In genomic region chr7:139918488-139918887, GRCh38 we compare ENCODE assay signal across 1 cellular context.
A peak's percentile ranks its signal among the peaks of the same experiment; 100 is the strongest.
TF ChIP-seq lines count a peak whose summit lies in the region.

No MANE protein-coding gene starts in this region.

TF ChIP-seq in K562, 482 proteins besides CTCF, POLR2A, EP300 and RAD21 (continued from another document and continues in another):
- TF ChIP-seq TFE3 (CRISPR knock-in tag; IDR thresholded peaks at IDR 0.05) (no peak), ATF1 (CRISPR knock-in tag; IDR thresholded peaks at IDR 0.05) (no peak), ATF1 (tag; IDR thresholded peaks at IDR 0.05) (0 out of 2 replicates have a peak, but pooled peaks have one; percentile 20), RBBP5 (IDR thresholded peaks at IDR 0.05; ENCODE audit: borderline replicate concordance, insufficient read depth, low read length, poor library complexity, severe bottlenecking) (peak; percentile 70), PHTF2 (CRISPR knock-in tag; IDR thresholded peaks at IDR 0.05) (no peak), CBX2 (IDR thresholded peaks at IDR 0.05; ENCODE audit: insufficient read depth, low read length, poor library complexity, severe bottlenecking) (no peak), SETDB1 (IDR thresholded peaks at IDR 0.05; ENCODE audit: low read length) (no peak), SNRNP70 (optimal IDR thresholded peaks at IDR 0.05; ENCODE audit: low read depth, low read length) (no peak), SMARCA4 (IDR thresholded peaks at IDR 0.05) (peak; percentile 12; the same call in 1 of the 2 replicates), ZNF77 (CRISPR knock-in tag; IDR thresholded peaks at IDR 0.05) (no peak), C11orf30 (IDR thresholded peaks at IDR 0.05; ENCODE audit: low read depth) (peak; percentile 34; the same call in 1 of the 2 replicates), BCL6 (CRISPR knock-in tag; IDR thresholded peaks at IDR 0.05) (no peak), MNT (conservative IDR thresholded peaks at IDR 0.05) (peak in 1 of 2 experiments; percentile 12; a peak in 1 of 4 replicates), CC2D1A (IDR thresholded peaks at IDR 0.05) (0 out of 2 replicates have a peak, but pooled peaks have one; percentile 13), ZNF644 (tag; IDR thresholded peaks at IDR 0.05; ENCODE audit: low read depth) (no peak), KHSRP (IDR thresholded peaks at IDR 0.05) (no peak), ZBED1 (IDR thresholded peaks at IDR 0.05) (no peak), TEAD4 (IDR thresholded peaks at IDR 0.05; ENCODE audit: low read length) (peak; percentile 25; the same call in 1 of the 2 replicates), TEAD4 (CRISPR knock-in tag; IDR thresholded peaks at IDR 0.05; ENCODE audit: borderline replicate concordance) (no peak), IRF9 (tag; IDR thresholded peaks at IDR 0.05) (no peak), PHF8 (IDR thresholded peaks at IDR 0.05; ENCODE audit: borderline replicate concordance, low read length) (peak; percentile 11; the same call in 1 of the 2 replicates), GATA2 (CRISPR knock-in tag; IDR thresholded peaks at IDR 0.05) (peak; percentile 68), EHMT2 (IDR thresholded peaks at IDR 0.05) (no peak), KLF1 (tag; IDR thresholded peaks at IDR 0.05) (no peak), CLOCK (CRISPR knock-in tag; IDR thresholded peaks at IDR 0.05; ENCODE audit: borderline replicate concordance) (no peak), ZNF134 (CRISPR knock-in tag; conservative IDR thresholded peaks at IDR 0.05) (peak; percentile 78), ZNF316 (IDR thresholded peaks at IDR 0.05) (peak; percentile 78), GABPB2 (CRISPR knock-in tag; conservative IDR thresholded peaks at IDR 0.05) (no peak), SMAD4 (CRISPR knock-in tag; conservative IDR thresholded peaks at IDR 0.05) (peak; percentile 64), ETV6 (IDR thresholded peaks at IDR 0.05; ENCODE audit: borderline replicate concordance in 1 of 2, low read depth in 2 of 2, low read length in 1 of 2) (no peak), ETV6 (CRISPR knock-in tag; IDR thresholded peaks at IDR 0.05; ENCODE audit: borderline replicate concordance) (0 out of 2 replicates have a peak, but pooled peaks have one; percentile 59), ZC3H11A (IDR thresholded peaks at IDR 0.05; ENCODE audit: low read depth, low read length) (no peak), ADNP (tag; IDR thresholded peaks at IDR 0.05) (no peak), SMARCE1 (IDR thresholded peaks at IDR 0.05) (0 out of 2 replicates have a peak, but pooled peaks have one; percentile 11), ZNF224 (CRISPR knock-in tag; IDR thresholded peaks at IDR 0.05) (0 out of 2 replicates have a peak, but pooled peaks have one; percentile 30), TCF15 (CRISPR knock-in tag; IDR thresholded peaks at IDR 0.05) (no peak), ETV1 (tag; conservative IDR thresholded peaks at IDR 0.05; ENCODE audit: low read depth) (no peak), NFIC (IDR thresholded peaks at IDR 0.05) (peak; percentile 35), PCBP2 (IDR thresholded peaks at IDR 0.05; ENCODE audit: low read depth, low read length, poor library complexity, severe bottlenecking) (no peak), ZNF121 (CRISPR knock-in tag; conservative IDR thresholded peaks at IDR 0.05) (no peak), ID3 (CRISPR knock-in tag; IDR thresholded peaks at IDR 0.05) (no peak), ID3 (tag; IDR thresholded peaks at IDR 0.05) (no peak), L3MBTL2 (IDR thresholded peaks at IDR 0.05) (peak; percentile 76), POU5F1 (IDR thresholded peaks at IDR 0.05; ENCODE audit: borderline replicate concordance, low read depth, low read length, partially characterized antibody) (no peak), ZNF395 (CRISPR knock-in tag; IDR thresholded peaks at IDR 0.05) (peak; percentile 51; the same call in 1 of the 2 replicates), HDAC1 (IDR thresholded peaks at IDR 0.05) (peak in 1 of 2 experiments; percentile 31; a peak in 1 of 4 replicates), NFE2 (IDR thresholded peaks at IDR 0.05; ENCODE audit: low read depth) (peak; percentile 23; the same call in 1 of the 2 replicates), MAFG (tag; conservative IDR thresholded peaks at IDR 0.05) (0 out of 2 replicates have a peak, but pooled peaks have one; percentile 37), GATAD2B (IDR thresholded peaks at IDR 0.05; ENCODE audit: borderline replicate concordance) (peak; percentile 42; the same call in 1 of the 2 replicates), NR2F6 (CRISPR knock-in tag; IDR thresholded peaks at IDR 0.05) (no peak)
- TF ChIP-seq, protein P1, sequence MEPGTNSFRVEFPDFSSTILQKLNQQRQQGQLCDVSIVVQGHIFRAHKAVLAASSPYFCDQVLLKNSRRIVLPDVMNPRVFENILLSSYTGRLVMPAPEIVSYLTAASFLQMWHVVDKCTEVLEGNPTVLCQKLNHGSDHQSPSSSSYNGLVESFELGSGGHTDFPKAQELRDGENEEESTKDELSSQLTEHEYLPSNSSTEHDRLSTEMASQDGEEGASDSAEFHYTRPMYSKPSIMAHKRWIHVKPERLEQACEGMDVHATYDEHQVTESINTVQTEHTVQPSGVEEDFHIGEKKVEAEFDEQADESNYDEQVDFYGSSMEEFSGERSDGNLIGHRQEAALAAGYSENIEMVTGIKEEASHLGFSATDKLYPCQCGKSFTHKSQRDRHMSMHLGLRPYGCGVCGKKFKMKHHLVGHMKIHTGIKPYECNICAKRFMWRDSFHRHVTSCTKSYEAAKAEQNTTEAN (CRISPR knock-in tag; IDR thresholded peaks at IDR 0.05), result no peak
- TF ChIP-seq, protein P2, sequence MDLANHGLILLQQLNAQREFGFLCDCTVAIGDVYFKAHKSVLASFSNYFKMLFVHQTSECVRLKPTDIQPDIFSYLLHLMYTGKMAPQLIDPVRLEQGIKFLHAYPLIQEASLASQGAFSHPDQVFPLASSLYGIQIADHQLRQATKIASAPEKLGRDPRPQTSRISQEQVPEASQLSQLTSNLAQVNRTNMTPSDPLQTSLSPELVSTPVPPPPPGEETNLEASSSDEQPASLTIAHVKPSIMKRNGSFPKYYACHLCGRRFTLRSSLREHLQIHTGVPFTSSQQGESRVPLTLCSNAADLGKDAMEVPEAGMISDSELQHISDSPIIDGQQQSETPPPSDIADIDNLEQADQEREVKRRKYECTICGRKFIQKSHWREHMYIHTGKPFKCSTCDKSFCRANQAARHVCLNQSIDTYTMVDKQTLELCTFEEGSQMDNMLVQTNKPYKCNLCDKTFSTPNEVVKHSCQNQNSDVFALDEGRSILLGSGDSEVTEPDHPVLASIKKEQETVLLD (IDR thresholded peaks at IDR 0.05), result peak; percentile 50; the same call in 1 of the 2 replicates
- TF ChIP-seq, protein P3, sequence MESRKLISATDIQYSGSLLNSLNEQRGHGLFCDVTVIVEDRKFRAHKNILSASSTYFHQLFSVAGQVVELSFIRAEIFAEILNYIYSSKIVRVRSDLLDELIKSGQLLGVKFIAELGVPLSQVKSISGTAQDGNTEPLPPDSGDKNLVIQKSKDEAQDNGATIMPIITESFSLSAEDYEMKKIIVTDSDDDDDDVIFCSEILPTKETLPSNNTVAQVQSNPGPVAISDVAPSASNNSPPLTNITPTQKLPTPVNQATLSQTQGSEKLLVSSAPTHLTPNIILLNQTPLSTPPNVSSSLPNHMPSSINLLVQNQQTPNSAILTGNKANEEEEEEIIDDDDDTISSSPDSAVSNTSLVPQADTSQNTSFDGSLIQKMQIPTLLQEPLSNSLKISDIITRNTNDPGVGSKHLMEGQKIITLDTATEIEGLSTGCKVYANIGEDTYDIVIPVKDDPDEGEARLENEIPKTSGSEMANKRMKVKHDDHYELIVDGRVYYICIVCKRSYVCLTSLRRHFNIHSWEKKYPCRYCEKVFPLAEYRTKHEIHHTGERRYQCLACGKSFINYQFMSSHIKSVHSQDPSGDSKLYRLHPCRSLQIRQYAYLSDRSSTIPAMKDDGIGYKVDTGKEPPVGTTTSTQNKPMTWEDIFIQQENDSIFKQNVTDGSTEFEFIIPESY (CRISPR knock-in tag; IDR thresholded peaks at IDR 0.05), result 0 out of 2 replicates have a peak, but pooled peaks have one; percentile 38
- TF ChIP-seq, protein P4, sequence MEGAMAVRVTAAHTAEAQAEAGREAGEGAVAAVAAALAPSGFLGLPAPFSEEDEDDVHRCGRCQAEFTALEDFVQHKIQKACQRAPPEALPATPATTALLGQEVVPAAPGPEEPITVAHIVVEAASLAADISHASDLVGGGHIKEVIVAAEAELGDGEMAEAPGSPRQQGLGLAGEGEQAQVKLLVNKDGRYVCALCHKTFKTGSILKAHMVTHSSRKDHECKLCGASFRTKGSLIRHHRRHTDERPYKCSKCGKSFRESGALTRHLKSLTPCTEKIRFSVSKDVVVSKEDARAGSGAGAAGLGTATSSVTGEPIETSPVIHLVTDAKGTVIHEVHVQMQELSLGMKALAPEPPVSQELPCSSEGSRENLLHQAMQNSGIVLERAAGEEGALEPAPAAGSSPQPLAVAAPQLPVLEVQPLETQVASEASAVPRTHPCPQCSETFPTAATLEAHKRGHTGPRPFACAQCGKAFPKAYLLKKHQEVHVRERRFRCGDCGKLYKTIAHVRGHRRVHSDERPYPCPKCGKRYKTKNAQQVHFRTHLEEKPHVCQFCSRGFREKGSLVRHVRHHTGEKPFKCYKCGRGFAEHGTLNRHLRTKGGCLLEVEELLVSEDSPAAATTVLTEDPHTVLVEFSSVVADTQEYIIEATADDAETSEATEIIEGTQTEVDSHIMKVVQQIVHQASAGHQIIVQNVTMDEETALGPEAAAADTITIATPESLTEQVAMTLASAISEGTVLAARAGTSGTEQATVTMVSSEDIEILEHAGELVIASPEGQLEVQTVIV (CRISPR knock-in tag; IDR thresholded peaks at IDR 0.05; ENCODE audit: borderline replicate concordance), result no peak
